In the genomic region with DNA sequence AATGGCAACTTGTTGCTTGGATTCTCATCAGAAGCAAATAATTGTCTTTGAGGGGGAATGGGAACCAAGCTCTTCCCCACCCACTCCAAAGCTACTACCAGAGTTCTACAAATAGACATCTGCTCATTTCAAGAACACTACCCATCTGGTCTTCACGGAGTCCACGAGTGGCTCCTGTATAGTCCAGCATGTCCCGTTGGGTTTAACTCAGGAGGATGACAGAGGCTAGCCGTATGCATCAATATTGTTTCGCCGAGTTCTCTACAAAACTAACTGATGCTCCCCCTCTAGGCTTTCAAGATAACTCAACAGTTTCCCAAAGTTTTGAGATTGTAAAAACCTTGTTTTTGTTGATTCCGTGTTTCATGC, we compare ENCODE assay signal across 1 cellular context.
TF ChIP-seq lines count a peak whose summit lies in the region.

No MANE protein-coding gene starts in this region.

TF ChIP-seq in A549, 52 proteins besides CTCF, POLR2A, EP300 and RAD21 (continued from another document):
- TF ChIP-seq USF2 (IDR thresholded peaks at IDR 0.05) (no peak), SMC3 (IDR thresholded peaks at IDR 0.05) (no peak), HOXA7 (CRISPR knock-in tag; IDR thresholded peaks at IDR 0.05) (no peak), MAZ (IDR thresholded peaks at IDR 0.05; ENCODE audit: borderline replicate concordance, low read depth, low read length) (no peak), PHF8 (IDR thresholded peaks at IDR 0.05; ENCODE audit: borderline replicate concordance, low read depth) (no peak), PBX3 (IDR thresholded peaks at IDR 0.05) (no peak)
TF ChIP-seq in A549: peak in this region for 0.
